ENCODE assay signal across 20 cellular contexts in the genomic region with DNA sequence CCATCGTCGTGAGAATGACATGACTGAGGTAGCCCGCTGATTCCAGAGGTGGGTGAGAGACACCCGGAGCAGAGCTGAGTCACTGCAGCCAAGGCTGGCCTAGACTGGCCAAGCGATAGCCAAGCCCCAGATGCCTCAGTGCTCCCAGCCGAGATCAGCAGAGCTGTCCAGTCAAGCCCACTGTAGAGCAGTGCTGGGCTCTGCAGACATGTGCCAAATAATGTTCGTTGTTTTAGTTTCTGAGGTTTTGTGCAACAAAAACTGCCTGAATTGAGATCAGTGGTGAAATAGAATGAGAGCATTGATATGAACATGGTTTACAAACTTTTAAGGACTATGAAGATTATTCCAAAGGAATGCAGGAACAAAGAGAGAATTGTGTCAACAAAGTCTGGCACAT.
"Had no signal": no experiment of that assay in that cellular context is flagged by ENCODE, and none has a peak within 500 bp of the region (broad histone marks: within the 10 kb centered on the region; RNA-seq: fewer than 3 reads in every experiment).

No MANE protein-coding gene starts in this region.

- ATAC-seq: left cardiac atrium; naive thymus-derived CD8-positive, alpha-beta T cell had no signal

- H3K9me3 Mint-ChIP-seq: activated CD4-positive, alpha-beta memory T cell treated with anti-CD3 and anti-CD28 coated beads, Interleukin-2, amount 10 ng/mL, durations not matched to agents 7 days and 5 days; activated naive CD4-positive, alpha-beta T cell treated with anti-CD3 and anti-CD28 coated beads, Interleukin-2, amount 10 ng/mL, durations not matched to agents 7 days and 5 days; activated naive CD8-positive, alpha-beta T cell treated with anti-CD3 and anti-CD28 coated beads, Interleukin-2, amount 50 U/mL, for 24 hours; central memory CD8-positive, alpha-beta T cell; naive thymus-derived CD8-positive, alpha-beta T cell had no signal

- H3K36me3 Mint-ChIP-seq: activated CD8-positive, alpha-beta memory T cell treated with anti-CD3 and anti-CD28 coated beads, Interleukin-2, amount 10 ng/mL, durations not matched to agents 7 days and 5 days; activated naive CD4-positive, alpha-beta T cell treated with anti-CD3 and anti-CD28 coated beads, Interleukin-2, amount 10 ng/mL, durations not matched to agents 7 days and 5 days had no signal

- H3K27me3 ChIP-seq: brain microvascular endothelial cell, hepatocyte, right atrium auricular region, testis, upper lobe of left lung had no signal

- H3K4me3 ChIP-seq: coronary artery, esophagus squamous epithelium, hepatocyte, prostate gland, right atrium auricular region, testis, upper lobe of left lung had no signal

- H3K4me1 Mint-ChIP-seq: central memory CD8-positive, alpha-beta T cell had no signal

- H3K27ac Mint-ChIP-seq: activated CD4-positive, alpha-beta memory T cell treated with anti-CD3 and anti-CD28 coated beads, Interleukin-2, amount 10 ng/mL, durations not matched to agents 7 days and 5 days; activated CD8-positive, alpha-beta memory T cell treated with anti-CD3 and anti-CD28 coated beads, Interleukin-2, amount 10 ng/mL, durations not matched to agents 7 days and 5 days; activated naive CD4-positive, alpha-beta T cell treated with anti-CD3 and anti-CD28 coated beads, Interleukin-2, amount 10 ng/mL, durations not matched to agents 7 days and 5 days; activated naive CD8-positive, alpha-beta T cell treated with anti-CD3 and anti-CD28 coated beads, Interleukin-2, amount 50 U/mL, for 24 hours had no signal

- DNase-seq: activated CD4-positive, alpha-beta memory T cell treated with anti-CD3 and anti-CD28 coated beads, Interleukin-2, amount 10 ng/mL, durations not matched to agents 7 days and 5 days; activated CD8-positive, alpha-beta memory T cell treated with anti-CD3 and anti-CD28 coated beads, Interleukin-2, amount 10 ng/mL, durations not matched to agents 7 days and 5 days; activated naive CD4-positive, alpha-beta T cell treated with anti-CD3 and anti-CD28 coated beads, Interleukin-2, amount 10 ng/mL, durations not matched to agents 7 days and 5 days; activated naive CD8-positive, alpha-beta T cell treated with anti-CD3 and anti-CD28 coated beads, Interleukin-2, amount 50 U/mL, for 24 hours; anterior cingulate cortex; brain microvascular endothelial cell; esophagus squamous epithelium; left cardiac atrium; small intestine; stimulated activated CD4-positive, alpha-beta T cell treated with anti-CD3 and anti-CD28 coated beads, Interleukin-15, amount 100 ng/mL, for 24 hours; stimulated activated CD4-positive, alpha-beta T cell treated with anti-CD3 and anti-CD28 coated beads, Interleukin-4, amount 100 ng/mL, for 1 hour; testis; WERI-Rb-1 had no signal

- H3K27ac ChIP-seq: brain microvascular endothelial cell, coronary artery, esophagus squamous epithelium, hepatocyte, prostate gland, right atrium auricular region, testis, upper lobe of left lung, WERI-Rb-1 had no signal

- H3K36me3 ChIP-seq: brain microvascular endothelial cell, esophagus squamous epithelium, prostate gland, right atrium auricular region, upper lobe of left lung, WERI-Rb-1 had no signal

- H3K4me3 Mint-ChIP-seq: activated CD4-positive, alpha-beta memory T cell treated with anti-CD3 and anti-CD28 coated beads, Interleukin-2, amount 10 ng/mL, durations not matched to agents 7 days and 5 days; activated CD8-positive, alpha-beta memory T cell treated with anti-CD3 and anti-CD28 coated beads, Interleukin-2, amount 10 ng/mL, durations not matched to agents 7 days and 5 days; activated naive CD4-positive, alpha-beta T cell treated with anti-CD3 and anti-CD28 coated beads, Interleukin-2, amount 10 ng/mL, durations not matched to agents 7 days and 5 days; activated naive CD8-positive, alpha-beta T cell treated with anti-CD3 and anti-CD28 coated beads, Interleukin-2, amount 50 U/mL, for 24 hours; central memory CD8-positive, alpha-beta T cell; naive thymus-derived CD8-positive, alpha-beta T cell had no signal

- H3K9me3 ChIP-seq: esophagus squamous epithelium, prostate gland, right atrium auricular region, testis, upper lobe of left lung had no signal

- H3K4me1 ChIP-seq: esophagus squamous epithelium, prostate gland, right atrium auricular region, testis, upper lobe of left lung had no signal
